In the genomic region with DNA sequence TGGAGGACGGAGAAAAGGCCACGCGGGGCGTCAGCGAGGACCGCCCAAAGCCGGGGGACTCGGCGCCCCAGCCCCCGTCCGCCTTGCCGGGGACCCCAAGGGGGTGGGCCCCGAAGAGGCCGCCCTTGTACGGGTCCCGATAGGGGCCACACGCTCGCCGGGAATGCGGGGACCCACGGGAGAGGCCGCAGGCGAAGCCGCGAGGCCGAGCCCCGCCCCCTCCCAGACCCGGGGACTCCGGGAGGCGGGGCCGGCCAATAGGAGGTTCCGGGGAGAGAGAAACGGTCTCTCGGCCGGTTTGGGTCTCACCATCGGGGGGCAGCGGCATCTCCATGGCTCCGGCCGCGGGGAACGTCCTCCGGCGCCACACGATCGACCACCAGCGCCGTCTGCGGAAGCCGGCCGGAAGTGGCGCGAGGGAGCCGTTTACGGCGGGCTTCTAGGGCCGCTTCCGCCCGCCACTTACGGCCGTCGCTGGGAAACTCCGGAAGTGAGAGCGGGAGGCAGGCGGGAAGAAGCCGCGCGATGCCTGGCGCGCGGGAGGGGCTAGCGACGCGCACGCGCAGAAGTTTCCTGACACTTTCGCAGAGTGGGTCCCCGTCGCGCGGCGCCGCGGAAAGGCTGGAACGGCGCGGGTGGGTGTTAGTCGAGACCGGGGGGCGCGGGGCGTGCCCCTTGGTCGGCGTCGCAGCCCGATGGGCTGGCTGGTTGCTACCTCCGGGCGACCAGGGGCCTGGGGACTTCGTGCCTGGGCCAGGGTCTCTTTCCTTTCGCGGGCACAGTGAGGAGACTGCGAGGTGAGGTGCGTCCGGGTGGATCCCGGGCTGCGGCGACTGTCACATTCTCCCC, we compare ENCODE assay signal across 8 cellular contexts. TPM values are rescaled to one million over a fixed set of nuclear protein-coding genes. Genes with fewer than 3 reads are reported as not detected.
A peak's percentile ranks its signal among the peaks of the same experiment; 100 is the strongest.
DNase-seq lines count a peak whose midpoint lies in the region; ATAC-seq and TF ChIP-seq lines count a peak whose summit lies in the region.

A gene with protein sequence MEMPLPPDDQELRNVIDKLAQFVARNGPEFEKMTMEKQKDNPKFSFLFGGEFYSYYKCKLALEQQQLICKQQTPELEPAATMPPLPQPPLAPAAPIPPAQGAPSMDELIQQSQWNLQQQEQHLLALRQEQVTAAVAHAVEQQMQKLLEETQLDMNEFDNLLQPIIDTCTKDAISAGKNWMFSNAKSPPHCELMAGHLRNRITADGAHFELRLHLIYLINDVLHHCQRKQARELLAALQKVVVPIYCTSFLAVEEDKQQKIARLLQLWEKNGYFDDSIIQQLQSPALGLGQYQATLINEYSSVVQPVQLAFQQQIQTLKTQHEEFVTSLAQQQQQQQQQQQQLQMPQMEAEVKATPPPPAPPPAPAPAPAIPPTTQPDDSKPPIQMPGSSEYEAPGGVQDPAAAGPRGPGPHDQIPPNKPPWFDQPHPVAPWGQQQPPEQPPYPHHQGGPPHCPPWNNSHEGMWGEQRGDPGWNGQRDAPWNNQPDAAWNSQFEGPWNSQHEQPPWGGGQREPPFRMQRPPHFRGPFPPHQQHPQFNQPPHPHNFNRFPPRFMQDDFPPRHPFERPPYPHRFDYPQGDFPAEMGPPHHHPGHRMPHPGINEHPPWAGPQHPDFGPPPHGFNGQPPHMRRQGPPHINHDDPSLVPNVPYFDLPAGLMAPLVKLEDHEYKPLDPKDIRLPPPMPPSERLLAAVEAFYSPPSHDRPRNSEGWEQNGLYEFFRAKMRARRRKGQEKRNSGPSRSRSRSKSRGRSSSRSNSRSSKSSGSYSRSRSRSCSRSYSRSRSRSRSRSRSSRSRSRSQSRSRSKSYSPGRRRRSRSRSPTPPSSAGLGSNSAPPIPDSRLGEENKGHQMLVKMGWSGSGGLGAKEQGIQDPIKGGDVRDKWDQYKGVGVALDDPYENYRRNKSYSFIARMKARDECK (minus strand): TSS at position 393 of the 849 bp plus-strand sequence. CDS start 59 bp downstream, at position 334.

- TF ChIP-seq CTCF in VCaP (conservative IDR thresholded peaks at IDR 0.05), result no peak

- ATAC-seq in GM18873 (IDR thresholded peaks at IDR 0.05; ENCODE audit: low FRiP score, unreplicated experiment), result peak; percentile 59
- peak; percentile 68 for ATAC-seq in HG03135 (IDR thresholded peaks at IDR 0.05; ENCODE audit: unreplicated experiment)

- H3K27me3 ChIP-seq in skeletal muscle tissue (ENCODE audit: control insufficient read depth in 3 of 3, insufficient read depth in 3 of 3, low read length in 3 of 3), result no peaks in the 10 kb centered on the region

- peaks cover 31 to 35% (median 31%) of the 10 kb centered on the region in 3 donors for H3K4me1 ChIP-seq in skeletal muscle tissue (ENCODE audit: control insufficient read depth in 3 of 3, insufficient read depth in 3 of 3, low read length in 3 of 3)

- DNase-seq in ACHN, result peak; percentile 93
- DNase-seq in NCI-H2196 treated with DMSO at 0.1 percent for 48 hours (lab: John Stamatoyannopoulos, UW; ENCODE audit: unreplicated experiment), result peak; percentile 90
- DNase-seq in T47D (ENCODE audit: low read depth in 1 of 2, low spot score in 1 of 2), result peak; percentile 73 to 93

- in situ Hi-C loops in ACHN (cut with HindIII; ENCODE audit: low pct_ligation_motif_present, low pct_unique_long_range_greater_than_20kb, low sequenced_read_pairs), result no loop called here
- in situ Hi-C loops in T47D (cut with HindIII; ENCODE audit: low pct_unique_long_range_greater_than_20kb, low sequenced_read_pairs), result no loop called here

- H3K9me3 ChIP-seq in iPS-18c (ENCODE audit: control insufficient read depth, insufficient read depth, low read length) (peaks cover 4% of the 10 kb centered on the region), skeletal muscle tissue (ENCODE audit: control insufficient read depth in 3 of 3, low read length in 3 of 3) (no peaks in the 10 kb centered on the region)

- peaks cover 8 to 11% (median 11%) of the 10 kb centered on the region in 3 donors for H3K36me3 ChIP-seq in skeletal muscle tissue (ENCODE audit: control insufficient read depth in 3 of 3, insufficient read depth in 3 of 3, low read length in 3 of 3)

- H3K4me3 ChIP-seq in iPS-18c (ENCODE audit: insufficient read depth, low read depth, low read length) (peak within 1 kb of the TSS; percentile 76), skeletal muscle tissue (ENCODE audit: low read length in 3 of 3) (peak within 1 kb of the TSS; percentile 86 to 94 (median 93))

- peak within 1 kb of the TSS; percentile 96 for H3K27ac ChIP-seq in VCaP
- H3K27ac ChIP-seq in skeletal muscle tissue (ENCODE audit: low read depth, low read length), result peak within 1 kb of the TSS; percentile 81

- H3K9ac ChIP-seq in skeletal muscle tissue (ENCODE audit: low read depth in 1 of 3, low read length in 3 of 3), result peak within 1 kb of the TSS; percentile 89 to 98 (median 98)

RNA-seq across cellular contexts. Expression of the gene that starts here (rescaled TPM):
- total RNA-seq in skeletal muscle tissue, result 7.3 TPM

Comparison
In these comparisons a context has a peak if more than half of its experiments do, and no peak if none do; other contexts are left out.
1. Peak in every context shown above with its lines: DNase-seq, ATAC-seq, H3K4me3 ChIP-seq and H3K27ac ChIP-seq.